ENCODE assay signal across 11 cellular contexts in genomic region chr4:107589269-107589668, GRCh38.
"Had no signal": no experiment of that assay in that cellular context is flagged by ENCODE, and none has a peak within 500 bp of the region (broad histone marks: within the 10 kb centered on the region; RNA-seq: fewer than 3 reads in every experiment).

No MANE protein-coding gene starts in this region.

- ATAC-seq: GM23338, HCT116 had no signal

- DNase-seq: GM23248, GOT3, H7, H9, HCEC 1CT, HFFc6 had no signal

- H3K9ac ChIP-seq: GM23248 had no signal

- H3K4me3 ChIP-seq: GM23248, GM23338, HAP-1 had no signal

- H2AFZ ChIP-seq: GM23248, GM23338 had no signal

- H3K9me3 ChIP-seq: HAP-1 had no signal

- H3K4me2 ChIP-seq: GM23338 had no signal

- H3K27ac ChIP-seq: GM23248 had no signal

- H3K4me1 ChIP-seq: HAP-1 had no signal

- FAIRE-seq: H1, H54 had no signal

- H3K36me3 ChIP-seq: HAP-1 had no signal
